25 cellular contexts compared by ENCODE assay signal in the genomic region with DNA sequence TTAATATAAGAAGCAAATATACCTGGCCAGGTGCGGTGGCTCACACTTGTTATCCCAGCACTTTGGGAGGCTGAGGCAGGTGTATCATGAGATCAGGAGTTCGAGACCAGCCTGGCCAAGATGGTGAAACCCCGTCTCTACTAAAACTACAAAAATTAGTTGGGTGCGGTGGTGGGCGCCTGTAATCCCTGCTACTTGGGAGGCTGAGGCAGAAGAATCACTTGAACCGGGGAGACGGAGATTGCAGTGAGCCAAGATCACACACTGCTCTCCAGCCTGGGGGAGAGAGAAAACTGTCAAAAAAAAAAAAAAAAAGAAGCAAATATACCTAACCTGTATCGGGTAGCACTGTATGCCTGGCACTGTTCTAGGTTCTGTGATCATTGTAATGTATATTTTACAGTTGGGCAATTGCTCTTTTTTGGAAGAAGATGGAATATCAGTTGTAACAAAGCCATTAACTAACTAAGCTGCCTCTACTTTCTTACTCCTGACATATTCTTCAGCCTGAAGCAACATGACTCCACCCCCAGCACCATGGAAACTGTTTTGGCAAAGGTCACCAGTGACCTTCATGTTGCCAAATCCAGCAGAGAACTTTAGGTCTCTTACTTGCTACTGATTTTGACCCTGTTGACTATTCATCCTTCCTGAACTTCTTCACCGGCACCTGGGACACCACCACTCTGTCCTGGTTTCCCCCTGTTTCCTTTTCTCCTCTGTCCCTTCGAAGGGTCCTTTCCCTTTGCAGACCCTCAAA.
A peak's percentile ranks its signal among the peaks of the same experiment; 100 is the strongest.
DNase-seq lines count a peak whose midpoint lies in the region; ATAC-seq and TF ChIP-seq lines count a peak whose summit lies in the region.
"Had no signal": no experiment of that assay in that cellular context is flagged by ENCODE, and none has a peak within 500 bp of the region (broad histone marks: within the 10 kb centered on the region; RNA-seq: fewer than 3 reads in every experiment).

No MANE protein-coding gene starts in this region.

- no peak overlapping the region for H3K9ac ChIP-seq in mammary epithelial cell (ENCODE audit: insufficient read depth, low read length)
- H3K9ac ChIP-seq in trophoblast cell (ENCODE audit: low read length): no peak overlapping the region
- H3K9ac ChIP-seq: GM23248 had no signal

- H4K20me1 ChIP-seq in mammary epithelial cell (ENCODE audit: insufficient read depth, low read length): no peaks in the 10 kb centered on the region

- H4K8ac ChIP-seq in trophoblast cell (ENCODE audit: low read depth, low read length): no peak overlapping the region

- H3K9me3 Mint-ChIP-seq in MCF 10A (ENCODE audit: unreplicated experiment): no peaks in the 10 kb centered on the region
- H3K9me3 Mint-ChIP-seq: H9 had no signal

- intact Hi-C loops in MCF 10A (cut with micrococcal nuclease) (no loop called here), mammary epithelial cell (cut with micrococcal nuclease) (no loop called here)

- no peak for TF ChIP-seq CTCF in MCF 10A (IDR thresholded peaks at IDR 0.05; ENCODE audit: unreplicated experiment)
- no peak for TF ChIP-seq CTCF in mammary epithelial cell (conservative IDR thresholded peaks at IDR 0.05 in 1 of 2, IDR thresholded peaks at IDR 0.05 in 1 of 2; ENCODE audit: extremely low read depth in 1 of 2, insufficient read depth in 1 of 2, low read depth in 1 of 2, low read length in 2 of 2)

- H3K36me3 Mint-ChIP-seq in MCF 10A (ENCODE audit: insufficient read depth, unreplicated experiment): no peaks in the 10 kb centered on the region

- no peak overlapping the region for H3K18ac ChIP-seq in trophoblast cell (ENCODE audit: low read length)

- in situ Hi-C loops in mammary epithelial cell (cut with MboI; ENCODE audit: low sequenced_read_pairs in 2 of 2): no loop called here

- no peak overlapping the region for H3K23ac ChIP-seq in trophoblast cell (ENCODE audit: low read length)

- H3K4me3 Mint-ChIP-seq in MCF 10A (ENCODE audit: unreplicated experiment): no peak overlapping the region
- H3K4me3 Mint-ChIP-seq: H9 had no signal

- no peak overlapping the region for H2BK120ac ChIP-seq in trophoblast cell (ENCODE audit: insufficient read depth, low read length, poor library complexity)

- POLR2A ChIA-PET in MCF 10A (lab: Yijun Ruan, JAX): no interaction called here

- no peaks in the 10 kb centered on the region for H3K9me3 ChIP-seq in mammary epithelial cell (replicated peaks; ENCODE audit: insufficient read depth, low read length)
- peaks cover 2% of the 10 kb centered on the region for H3K9me3 ChIP-seq in trophoblast cell (ENCODE audit: insufficient read depth, low read depth, low read length)

- H2AFZ ChIP-seq in mammary epithelial cell (ENCODE audit: low read depth, low read length): no peak overlapping the region
- H2AFZ ChIP-seq in trophoblast cell (ENCODE audit: insufficient read depth, low read length, poor library complexity): no peak overlapping the region
- H2AFZ ChIP-seq: GM23248 had no signal

- DNase-seq in MCF 10A (ENCODE audit: unreplicated experiment) (peak; percentile 17), mammary epithelial cell (no peak), ecto neural progenitor cell (ENCODE audit: low spot score) (peak; percentile 17), trophoblast cell (peak; percentile 16 to 61), T-helper 2 cell (no peak)
- DNase-seq: 8988T, ACHN, Calu3, DMS79 treated with DMSO at 0.1 percent for 48 hours, GF-D8, GM23248, IMR-90, KG1, NCI-H1092, NCI-H1417 treated with DMSO at 0.1 percent for 48 hours, NCI-H1694 treated with DMSO at 0.1 percent for 48 hours, NCI-H2081, NCI-H2227 treated with DMSO at 0.1 percent for 48 hours, NCI-H526 treated with DMSO at 0.1 percent for 48 hours, RPMI8226, SHP77 had no signal

- H3K4me1 Mint-ChIP-seq in MCF 10A (ENCODE audit: insufficient read depth, unreplicated experiment): peaks cover 6% of the 10 kb centered on the region
- H3K4me1 Mint-ChIP-seq: H9 had no signal

- no peak overlapping the region for H4K12ac ChIP-seq in trophoblast cell (ENCODE audit: low read depth, low read length)

- H3K79me1 ChIP-seq in trophoblast cell (ENCODE audit: low read length): no peaks in the 10 kb centered on the region

- dilution Hi-C loops in mammary epithelial cell (cut with HindIII; ENCODE audit: low sequenced_read_pairs): no loop called here

- no peak overlapping the region for H2AK5ac ChIP-seq in trophoblast cell (ENCODE audit: low read length)

- no peak overlapping the region for H4K91ac ChIP-seq in trophoblast cell (ENCODE audit: low read depth, low read length)

- ATAC-seq in HG03432 (IDR thresholded peaks at IDR 0.05; ENCODE audit: unreplicated experiment) (no peak), GM19328 (IDR thresholded peaks at IDR 0.05; ENCODE audit: unreplicated experiment) (no peak), GM19397 (IDR thresholded peaks at IDR 0.05; ENCODE audit: unreplicated experiment) (no peak)

- CTCF ChIA-PET in MCF 10A (lab: Yijun Ruan, JAX) (interaction anchor here (0.7 kb wide), 1 partner anchor 19 kb away, joined by 3 read pairs; no protein-coding TSS in a partner anchor), mammary epithelial cell (lab: Charles Lee; ENCODE audit: low non-redundant PET) (no interaction called here)

- H3K27me3 Mint-ChIP-seq in MCF 10A (ENCODE audit: insufficient read depth, unreplicated experiment): peaks cover 70% of the 10 kb centered on the region

- H3K36me3 ChIP-seq in mammary epithelial cell (ENCODE audit: insufficient read depth, low read length) (no peaks in the 10 kb centered on the region), trophoblast cell (ENCODE audit: control insufficient read depth in 1 of 2, insufficient read depth in 2 of 2, low read length in 2 of 2) (no peaks in the 10 kb centered on the region)

- no peak overlapping the region for H3K4ac ChIP-seq in trophoblast cell (ENCODE audit: low read depth, low read length)

- no peaks in the 10 kb centered on the region for H3K79me2 ChIP-seq in mammary epithelial cell (ENCODE audit: insufficient read depth, low read length)
- no peaks in the 10 kb centered on the region for H3K79me2 ChIP-seq in trophoblast cell (ENCODE audit: control insufficient read depth, insufficient read depth, low read length, poor library complexity)

- no peaks in the 10 kb centered on the region for H3K27me3 ChIP-seq in mammary epithelial cell (ENCODE audit: insufficient read depth, low read length)
- no peaks in the 10 kb centered on the region for H3K27me3 ChIP-seq in trophoblast cell (ENCODE audit: insufficient read depth, low read length)

- H3K4me2 ChIP-seq in mammary epithelial cell (ENCODE audit: insufficient read depth, low read depth, low read length) (no peak overlapping the region), trophoblast cell (ENCODE audit: low read length) (no peak overlapping the region)

- H3K27ac ChIP-seq in mammary epithelial cell (ENCODE audit: insufficient read depth, low read depth, low read length) (no peak overlapping the region), trophoblast cell (ENCODE audit: low read depth, low read length) (no peak overlapping the region)
- H3K27ac ChIP-seq: GM23248 had no signal

- H3K14ac ChIP-seq in trophoblast cell (ENCODE audit: low read length): no peak overlapping the region

- H2BK5ac ChIP-seq in trophoblast cell (ENCODE audit: low read depth, low read length, poor library complexity): no peak overlapping the region

- H3K4me1 ChIP-seq in mammary epithelial cell (ENCODE audit: insufficient read depth, low read length): peaks cover 6% of the 10 kb centered on the region
- H3K4me1 ChIP-seq in trophoblast cell (ENCODE audit: control insufficient read depth in 1 of 2, insufficient read depth in 2 of 2, low read length in 2 of 2): no peaks in the 10 kb centered on the region

- WGBS in mammary epithelial cell (ENCODE audit: low coverage, missing lambda C conversion rate): 89% methylated on average over 10 of the region's 10 CpGs
- no CpG with 5 or more reads among the region's 10 CpGs for WGBS in trophoblast cell (ENCODE audit: extremely low coverage, insufficient coverage, insufficient read length)

- H3K4me3 ChIP-seq in mammary epithelial cell (replicated peaks in 1 of 3; ENCODE audit: insufficient read depth in 1 of 3, low read depth in 2 of 3, low read length in 3 of 3): no peak overlapping the region
- H3K4me3 ChIP-seq in trophoblast cell (ENCODE audit: low read depth, low read length): no peak overlapping the region
- H3K4me3 ChIP-seq: GM23248 had no signal

- H3K27ac Mint-ChIP-seq in MCF 10A (ENCODE audit: low read depth, unreplicated experiment): no peak overlapping the region
- H3K27ac Mint-ChIP-seq: H9 had no signal

- H2BK12ac ChIP-seq in trophoblast cell (ENCODE audit: low read length): no peak overlapping the region

- no TSS peak for BruUV-seq in MCF 10A (replicated peaks; lab: Mats Ljungman, UMichigan)
- no TSS peak for BruUV-seq in mammary epithelial cell (replicated peaks; lab: Mats Ljungman, UMichigan)

Comparison
In these comparisons a context has a peak if more than half of its experiments do, and no peak if none do; other contexts are left out.
1. DNase-seq: peak in MCF 10A (single experiment), ecto neural progenitor cell (single experiment) and trophoblast cell (2 of 2); none in mammary epithelial cell (single experiment) and T-helper 2 cell (0 of 5).